In genomic region chr18:24543408-24544140, GRCh38 we compare ENCODE assay signal across 10 cellular contexts.
"Had no signal": no experiment of that assay in that cellular context is flagged by ENCODE, and none has a peak within 500 bp of the region (broad histone marks: within the 10 kb centered on the region; RNA-seq: fewer than 3 reads in every experiment).

No MANE protein-coding gene starts in this region.

- DNase-seq: activated naive CD8-positive, alpha-beta T cell treated with anti-CD3 and anti-CD28 coated beads, Interleukin-2, amount 10 ng/mL, durations not matched to agents 7 days and 5 days; activated T-cell treated with anti-CD3 and anti-CD28 coated beads, Interleukin-2, amount 50 U/mL, for 48 hours; glutamatergic neuron; stimulated activated CD4-positive, alpha-beta T cell treated with anti-CD3 and anti-CD28 coated beads, Interleukin-4, amount 100 ng/mL, for 1 hour; stimulated activated CD8-positive, alpha-beta memory T cell treated with anti-CD3 and anti-CD28 coated beads, Interleukin-4, amount 100 ng/mL, for 48 hours; stimulated activated naive CD8-positive, alpha-beta T cell treated with anti-CD3 and anti-CD28 coated beads, Interleukin-15, Interleukin-2, amounts not matched to agents 100 U/mL and 50 U/mL, for 24 hours had no signal

- H3K4me3 ChIP-seq: ascending aorta, suprapubic skin had no signal

- H3K27me3 ChIP-seq: ascending aorta, suprapubic skin had no signal

- H3K9me3 ChIP-seq: ascending aorta, suprapubic skin had no signal

- H3K27ac ChIP-seq: ascending aorta, suprapubic skin had no signal

- FAIRE-seq: bronchial epithelial cell, endometrium had no signal

- H3K36me3 ChIP-seq: ascending aorta, suprapubic skin had no signal

- H3K4me1 ChIP-seq: ascending aorta, suprapubic skin had no signal
